17 cellular contexts compared by ENCODE assay signal in genomic region chr6:166767191-166767590, GRCh38.
DNase-seq lines count a peak whose midpoint lies in the region; ATAC-seq, FAIRE-seq and TF ChIP-seq lines count a peak whose summit lies in the region.
"Had no signal": no experiment of that assay in that cellular context is flagged by ENCODE, and none has a peak within 500 bp of the region (broad histone marks: within the 10 kb centered on the region; RNA-seq: fewer than 3 reads in every experiment).

No MANE protein-coding gene starts in this region.

- H3T11ph ChIP-seq in H9 (ENCODE audit: low read length) = no peak overlapping the region

- no peak overlapping the region for H2BK120ac ChIP-seq in H9 (ENCODE audit: low read depth, low read length, poor library complexity, severe bottlenecking)

- no peaks in the 10 kb centered on the region for H3K79me1 ChIP-seq in H9 (ENCODE audit: insufficient read depth, low read depth, low read length, poor library complexity, severe bottlenecking)

- no peak overlapping the region for H3K4me3 ChIP-seq in astrocyte (ENCODE audit: insufficient read depth, low read depth, low read length)

- H3K4me3 Mint-ChIP-seq in H9 (peak overlapping the region in 1 of 2 experiments; percentile 36; a peak in 1 of 5 replicates), astrocyte (ENCODE audit: unreplicated experiment) (no peak overlapping the region), progenitor cell of endocrine pancreas (ENCODE audit: low read depth) (peak overlapping the region; percentile 29)
- H3K4me3 Mint-ChIP-seq in activated T-helper 17 cell treated with anti-CD3 and anti-CD28 coated beads, Interleukin-2, amount 50 U/mL, for 72 hours = no peak overlapping the region

- no peak overlapping the region for H3K9ac ChIP-seq in H9 (ENCODE audit: extremely low read depth, insufficient read length, low read length)
- no peak overlapping the region for H3K9ac ChIP-seq in astrocyte (ENCODE audit: low read length)

- H3K18ac ChIP-seq in H9 (ENCODE audit: insufficient read length, low read depth, low read length) = no peak overlapping the region

- H3K4me1 ChIP-seq in H9 (ENCODE audit: insufficient read depth, low read length) (peaks cover 5% of the 10 kb centered on the region; the same call in 1 of the 2 replicates), astrocyte (ENCODE audit: insufficient read depth, low read length) (no peaks in the 10 kb centered on the region)

- H3K4ac ChIP-seq in H9 (ENCODE audit: low read depth, low read length) = no peak overlapping the region

- H2AK5ac ChIP-seq in H9 (ENCODE audit: insufficient read length, low read length) = no peak overlapping the region

- H3K27me3 Mint-ChIP-seq in H9 (ENCODE audit: low read depth) (peaks cover 8% of the 10 kb centered on the region), astrocyte (ENCODE audit: low read depth, unreplicated experiment) (peaks cover 13% of the 10 kb centered on the region), progenitor cell of endocrine pancreas (peaks cover 15% of the 10 kb centered on the region)
- H3K27me3 Mint-ChIP-seq in activated T-helper 17 cell treated with anti-CD3 and anti-CD28 coated beads, Interleukin-2, amount 50 U/mL, for 72 hours = no peaks in the 10 kb centered on the region

- H2BK15ac ChIP-seq in H9 (ENCODE audit: low read depth, low read length) = no peak overlapping the region

- H3K9me3 ChIP-seq in H9 (ENCODE audit: control insufficient read depth, low read depth, low read length) (no peaks in the 10 kb centered on the region), astrocyte (ENCODE audit: insufficient read depth, low read depth, low read length) (no peaks in the 10 kb centered on the region)

- H3K27ac ChIP-seq in H9 (ENCODE audit: insufficient read length, low read depth, low read length) (no peak overlapping the region), astrocyte (ENCODE audit: low read depth, low read length) (no peak overlapping the region)

- H3K23me2 ChIP-seq in H9 (ENCODE audit: insufficient read length, low read depth, low read length, poor library complexity, severe bottlenecking) = no peaks in the 10 kb centered on the region

- H4K5ac ChIP-seq in H9 (ENCODE audit: insufficient read length, low read depth, low read length) = no peak overlapping the region

- H2AFZ ChIP-seq in H9 (ENCODE audit: low read length) (no peak overlapping the region), astrocyte (ENCODE audit: low read depth, low read length) (no peak overlapping the region)

- peak overlapping the region; percentile 60 for H3K14ac ChIP-seq in H9 (ENCODE audit: insufficient read depth, low read length)

- WGBS in H9 (ENCODE audit: extremely low coverage, insufficient read length, low lambda C conversion rate) = no CpG with 5 or more reads among the region's 15 CpGs

- H4K20me1 ChIP-seq in H9 (ENCODE audit: control insufficient read depth, insufficient read depth, insufficient read length) (no peaks in the 10 kb centered on the region), astrocyte (ENCODE audit: insufficient read depth, low read length) (no peaks in the 10 kb centered on the region)

- no peaks in the 10 kb centered on the region for H3K27me3 ChIP-seq in H9 (ENCODE audit: insufficient read depth, low read length)
- peaks cover 5% of the 10 kb centered on the region for H3K27me3 ChIP-seq in astrocyte (ENCODE audit: insufficient read depth, low read length)

- no peak overlapping the region for H2BK12ac ChIP-seq in H9 (ENCODE audit: insufficient read length, low read depth, low read length)

- H4K91ac ChIP-seq in H9 (ENCODE audit: insufficient read length, low read depth, low read length) = no peak overlapping the region

- no peak overlapping the region for H2BK5ac ChIP-seq in H9 (ENCODE audit: insufficient read length, low read length)

- H3K9me3 Mint-ChIP-seq in H9 (peaks cover 0 to 3% of the 10 kb centered on the region in 2 experiments; a peak in 1 of 5 replicates), astrocyte (ENCODE audit: unreplicated experiment) (no peaks in the 10 kb centered on the region), progenitor cell of endocrine pancreas (ENCODE audit: low read depth) (peaks cover 4% of the 10 kb centered on the region)
- no peaks in the 10 kb centered on the region for H3K9me3 Mint-ChIP-seq in activated T-helper 17 cell treated with anti-CD3 and anti-CD28 coated beads, Interleukin-2, amount 50 U/mL, for 72 hours

- H3K36me3 Mint-ChIP-seq in H9 (ENCODE audit: insufficient read depth in 1 of 3, low read depth in 3 of 3) = no peaks in the 10 kb centered on the region
- H3K36me3 Mint-ChIP-seq in astrocyte (ENCODE audit: low read depth, unreplicated experiment) = peaks cover 7% of the 10 kb centered on the region
- no peaks in the 10 kb centered on the region for H3K36me3 Mint-ChIP-seq in progenitor cell of endocrine pancreas (ENCODE audit: insufficient read depth)
- H3K36me3 Mint-ChIP-seq in activated T-helper 17 cell treated with anti-CD3 and anti-CD28 coated beads, Interleukin-2, amount 50 U/mL, for 72 hours (ENCODE audit: low read depth) = no peaks in the 10 kb centered on the region

- no peak overlapping the region for H3K23ac ChIP-seq in H9 (ENCODE audit: insufficient read length, low read depth, low read length)

- peaks cover 40 to 42% of the 10 kb centered on the region in 2 experiments for H3K4me1 Mint-ChIP-seq in H9
- H3K4me1 Mint-ChIP-seq in astrocyte (ENCODE audit: low read depth, unreplicated experiment) = peaks cover 11% of the 10 kb centered on the region
- H3K4me1 Mint-ChIP-seq in progenitor cell of endocrine pancreas (ENCODE audit: low read depth) = peaks cover 23% of the 10 kb centered on the region
- no peaks in the 10 kb centered on the region for H3K4me1 Mint-ChIP-seq in activated T-helper 17 cell treated with anti-CD3 and anti-CD28 coated beads, Interleukin-2, amount 50 U/mL, for 72 hours

- no peak overlapping the region for H2BK20ac ChIP-seq in H9 (ENCODE audit: low read depth, low read length, poor library complexity, severe bottlenecking)

- no peak overlapping the region for H3K56ac ChIP-seq in H9 (ENCODE audit: insufficient read length, low read depth, low read length)

- H4K8ac ChIP-seq in H9 (replicated peaks; ENCODE audit: insufficient read length, low read depth, low read length) = no peak overlapping the region

- H3K79me2 ChIP-seq in H9 (ENCODE audit: insufficient read depth, low read length) = no peaks in the 10 kb centered on the region
- no peaks in the 10 kb centered on the region for H3K79me2 ChIP-seq in astrocyte (ENCODE audit: insufficient read depth, low read length)

- H3K27ac Mint-ChIP-seq in H9 (peak overlapping the region in 1 of 3 experiments; percentile 18; a peak in 1 of 7 replicates), astrocyte (ENCODE audit: unreplicated experiment) (peak overlapping the region; percentile 77), progenitor cell of endocrine pancreas (peak overlapping the region; percentile 85)
- no peak overlapping the region for H3K27ac Mint-ChIP-seq in activated T-helper 17 cell treated with anti-CD3 and anti-CD28 coated beads, Interleukin-2, amount 50 U/mL, for 72 hours

- no peak overlapping the region for H3K4me2 ChIP-seq in H9 (ENCODE audit: insufficient read depth, insufficient read length, low read length)
- H3K4me2 ChIP-seq in astrocyte (ENCODE audit: low read length) = no peak overlapping the region

- ATAC-seq in left lobe of liver = peak; percentile 78
- no peak for ATAC-seq in activated T-helper 17 cell treated with anti-CD3 and anti-CD28 coated beads, Interleukin-2, amount 50 U/mL, for 72 hours (replicated peaks)
- ATAC-seq: Panc1 had no signal

- no peak for FAIRE-seq in astrocyte (lab: Jason Lieb, UNC)
- FAIRE-seq: H54 had no signal

- DNase-seq in H9 = peak; percentile 24
- no peak for DNase-seq in astrocyte (ENCODE audit: low read depth)
- DNase-seq in left lobe of liver (ENCODE audit: low spot score) = no peak
- no peak for DNase-seq in progenitor cell of endocrine pancreas (ENCODE audit: low spot score, unreplicated experiment)
- DNase-seq in NCI-H1694 treated with DMSO at 0.1 percent for 48 hours (lab: John Stamatoyannopoulos, UW) = no peak
- no peak for DNase-seq in SKM-1 (lab: John Stamatoyannopoulos, UW; ENCODE audit: unreplicated experiment)
- DNase-seq in NCI-H2107 (lab: John Stamatoyannopoulos, UW) = no peak
- DNase-seq: C1 segment of cervical spinal cord, DMS79 treated with DMSO at 0.1 percent for 48 hours, NCI-H1048, NCI-H1436 treated with DMSO at 0.1 percent for 48 hours, NCI-H2081, NCI-H2227 treated with DMSO at 0.1 percent for 48 hours, NCI-H524 treated with DMSO at 0.1 percent for 48 hours had no signal

- no peak for TF ChIP-seq CTCF in H9 (conservative IDR thresholded peaks at IDR 0.05)
- no peak for TF ChIP-seq CTCF in astrocyte (IDR thresholded peaks at IDR 0.05; ENCODE audit: insufficient read depth, low read depth, low read length)
- no peak for TF ChIP-seq CTCF in progenitor cell of endocrine pancreas (IDR thresholded peaks at IDR 0.05; ENCODE audit: unreplicated experiment)

- no peaks in the 10 kb centered on the region for H3K36me3 ChIP-seq in astrocyte (ENCODE audit: insufficient read depth, low read length)
